ENCODE assay signal across 22 cellular contexts in genomic region chr17:72928454-72929136, GRCh38.
"Had no signal": no experiment of that assay in that cellular context is flagged by ENCODE, and none has a peak within 500 bp of the region (broad histone marks: within the 10 kb centered on the region; RNA-seq: fewer than 3 reads in every experiment).

No MANE protein-coding gene starts in this region.

- H3K9me3 ChIP-seq: ascending aorta, gastroesophageal sphincter, left lung, pancreas, tibial nerve had no signal

- H3K36me3 ChIP-seq: ascending aorta, brain microvascular endothelial cell, gastroesophageal sphincter, pancreas, tibial nerve had no signal

- ATAC-seq: activated CD8-positive, alpha-beta memory T cell treated with anti-CD3 and anti-CD28 coated beads, Interleukin-2, amount 10 ng/mL, durations not matched to agents 7 days and 5 days; activated CD8-positive, alpha-beta T cell treated with anti-CD3 and anti-CD28 coated beads for 36 hours; activated T-cell treated with anti-CD3 and anti-CD28 coated beads, Interleukin-2, amount 50 U/mL, for 72 hours; gastroesophageal sphincter; left lung had no signal

- H3K27me3 ChIP-seq: ascending aorta, brain microvascular endothelial cell, gastroesophageal sphincter, left lung, pancreas, tibial nerve had no signal

- H3K4me1 ChIP-seq: ascending aorta, gastroesophageal sphincter, left lung, pancreas had no signal

- H3K4me3 ChIP-seq: ascending aorta, gastroesophageal sphincter, left lung, lung, pancreas, tibial nerve had no signal

- H3K27ac ChIP-seq: ascending aorta, brain microvascular endothelial cell, gastroesophageal sphincter, left lung, pancreas, tibial nerve had no signal

- DNase-seq: activated B cell treated with CpG ODN at 0.5 μM for 24 hours; activated CD4-positive, alpha-beta T cell treated with anti-CD3 and anti-CD28 coated beads, Interleukin-2, amount 50 U/mL, for 1 hour; activated CD8-positive, alpha-beta memory T cell treated with anti-CD3 and anti-CD28 coated beads, Interleukin-2, amount 10 ng/mL, durations not matched to agents 7 days and 5 days; activated CD8-positive, alpha-beta T cell treated with anti-CD3 and anti-CD28 coated beads for 36 hours; activated naive CD4-positive, alpha-beta T cell; activated T-cell treated with anti-CD3 and anti-CD28 coated beads, Interleukin-2, amount 50 U/mL, for 72 hours; brain microvascular endothelial cell; cortex of kidney; hypothalamus; left lung; naive B cell; nephron progenitor cell; nucleus accumbens; pancreas; right cardiac atrium; stimulated activated CD4-positive, alpha-beta T cell treated with anti-CD3 and anti-CD28 coated beads, Interleukin-2, amount 100 ng/mL, for 48 hours; stimulated activated naive CD4-positive, alpha-beta T cell treated with Interleukin-2 at 50 U/mL for 16 hours; T-helper 2 cell had no signal
